In genomic region chr16:79931721-79932120, GRCh38 we compare ENCODE assay signal across 28 cellular contexts.
"Had no signal": no experiment of that assay in that cellular context is flagged by ENCODE, and none has a peak within 500 bp of the region (broad histone marks: within the 10 kb centered on the region; RNA-seq: fewer than 3 reads in every experiment).

No MANE protein-coding gene starts in this region.

- H3K27ac ChIP-seq: adrenal gland, ascending aorta, body of pancreas, brain microvascular endothelial cell, breast epithelium, cardiac muscle cell had no signal

- H3K36me3 ChIP-seq: adrenal gland, ascending aorta, brain microvascular endothelial cell, breast epithelium, cardiac muscle cell had no signal

- ATAC-seq: activated naive CD8-positive, alpha-beta T cell treated with anti-CD3 and anti-CD28 coated beads, Interleukin-2, amount 50 U/mL, for 24 hours; activated T-cell treated with anti-CD3 and anti-CD28 coated beads, Interleukin-2, amount 50 U/mL, for 4 hours; body of pancreas had no signal

- DNase-seq: activated effector memory CD4-positive, alpha-beta T cell treated with anti-CD3 and anti-CD28 coated beads, Interleukin-2, amount 50 U/mL, for 16 hours; activated effector memory CD4-positive, alpha-beta T cell treated with Interleukin-2 at 50 U/mL for 16 hours; activated gamma-delta T cell treated with Interleukin-2 at 50 U/mL for 16 hours; activated naive CD4-positive, alpha-beta T cell; activated naive CD4-positive, alpha-beta T cell treated with anti-CD3 and anti-CD28 coated beads for 36 hours; activated naive CD4-positive, alpha-beta T cell treated with anti-CD3 and anti-CD28 coated beads, Interleukin-2, amount 10 ng/mL, durations not matched to agents 7 days and 5 days; activated naive CD4-positive, alpha-beta T cell treated with anti-CD3 and anti-CD28 coated beads, Interleukin-2, amount 50 U/mL, for 16 hours; activated naive CD4-positive, alpha-beta T cell treated with Interleukin-2 at 50 U/mL for 16 hours; activated naive CD8-positive, alpha-beta T cell treated with anti-CD3 and anti-CD28 coated beads for 36 hours; activated naive CD8-positive, alpha-beta T cell treated with anti-CD3 and anti-CD28 coated beads, Interleukin-2, amount 10 ng/mL, durations not matched to agents 7 days and 5 days; activated naive CD8-positive, alpha-beta T cell treated with anti-CD3 and anti-CD28 coated beads, Interleukin-2, amount 50 U/mL, for 24 hours; activated T-cell treated with anti-CD3 and anti-CD28 coated beads, Interleukin-2, amount 50 U/mL, for 1 hour; activated T-cell treated with anti-CD3 and anti-CD28 coated beads, Interleukin-2, amount 50 U/mL, for 24 hours; activated T-cell treated with anti-CD3 and anti-CD28 coated beads, Interleukin-2, amount 50 U/mL, for 4 hours; activated T-cell treated with anti-CD3 and anti-CD28 coated beads, Interleukin-2, amount 50 U/mL, for 48 hours; activated T-cell treated with anti-CD3 and anti-CD28 coated beads, Interleukin-2, amount 50 U/mL, for 72 hours; adrenal gland; amniotic stem cell; amygdala; anterior cingulate cortex; body of pancreas; brain microvascular endothelial cell; caudate nucleus; central memory CD4-positive, alpha-beta T cell; cerebellar nuclear complex had no signal

- H3K9me3 ChIP-seq: adrenal gland, ascending aorta, body of pancreas, breast epithelium had no signal

- H3K4me3 ChIP-seq: adrenal gland, ascending aorta, body of pancreas, breast epithelium, cardiac muscle cell had no signal

- H3K4me1 ChIP-seq: adrenal gland, ascending aorta, body of pancreas, breast epithelium had no signal

- H3K27me3 ChIP-seq: adrenal gland, ascending aorta, body of pancreas, brain microvascular endothelial cell, breast epithelium had no signal
